Comparison of ENCODE assay signal across 8 cellular contexts in the genomic region with DNA sequence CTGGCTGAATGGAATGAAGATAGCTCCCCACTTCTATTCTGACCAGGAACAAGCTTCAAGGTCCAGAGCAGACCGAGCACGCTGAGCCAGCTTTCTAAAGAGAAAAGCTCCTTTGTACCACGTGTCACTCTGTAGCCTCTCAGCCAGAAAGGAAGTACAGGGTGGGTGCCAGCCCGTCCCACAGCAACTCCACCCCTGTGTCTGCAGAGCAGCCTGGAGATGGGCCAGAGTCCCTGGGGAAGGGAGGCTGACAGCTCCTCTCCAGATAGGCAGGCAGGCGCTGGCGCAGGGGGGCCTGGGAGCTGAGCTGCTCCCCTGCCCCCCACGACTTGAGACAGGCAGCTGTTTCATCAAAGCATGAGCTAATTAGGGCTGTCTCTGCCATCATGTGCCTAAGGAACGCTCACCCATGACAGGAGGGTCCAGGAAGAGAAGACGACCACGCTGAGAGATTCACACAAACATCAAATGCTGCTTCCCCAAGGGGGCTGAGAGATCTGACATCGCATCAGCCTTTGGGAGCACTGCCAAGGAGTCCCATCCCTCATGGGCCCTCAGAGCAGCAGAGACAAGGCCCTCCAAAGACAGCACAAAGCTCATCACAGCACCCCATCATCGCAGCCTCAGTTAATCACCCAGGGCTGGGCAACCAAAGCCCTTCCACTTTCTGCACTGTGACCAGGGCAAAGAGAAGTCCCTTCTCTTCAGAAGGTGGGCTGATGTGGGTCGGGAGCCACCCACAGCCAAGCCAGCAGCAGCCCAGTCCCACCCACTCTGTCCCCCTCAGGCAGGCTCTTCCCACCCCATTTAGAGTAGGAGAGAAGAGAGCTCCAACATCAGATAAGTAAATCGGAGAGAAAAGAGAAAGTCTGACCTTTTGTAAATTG.
DNase-seq lines count a peak whose midpoint lies in the region; ATAC-seq and TF ChIP-seq lines count a peak whose summit lies in the region.

No MANE protein-coding gene starts in this region.

- no peak overlapping the region for H3K27ac Mint-ChIP-seq in activated B cell treated with CpG ODN at 0.5 μM for 24 hours

- POLR2A ChIA-PET in activated B cell treated with CpG ODN at 0.5 μM for 24 hours (lab: Charles Lee), result interaction anchor here (0.5 to 1.4 kb wide), 2 partner anchors 9 to 401 kb away, joined by 3 read pairs; no protein-coding TSS in a partner anchor

- H3K36me3 Mint-ChIP-seq in activated B cell treated with CpG ODN at 0.5 μM for 24 hours (ENCODE audit: low read depth), result peaks cover under 1% of the 10 kb centered on the region

- H3K27me3 Mint-ChIP-seq in activated B cell treated with CpG ODN at 0.5 μM for 24 hours, result no peaks in the 10 kb centered on the region

- CTCF ChIA-PET in activated B cell treated with CpG ODN at 0.5 μM for 24 hours (lab: Charles Lee), result no interaction called here

- H3K4me3 ChIP-seq in AG10803 (ENCODE audit: low read length), result no peak overlapping the region

- H3K9me3 Mint-ChIP-seq in activated B cell treated with CpG ODN at 0.5 μM for 24 hours, result no peaks in the 10 kb centered on the region

- ATAC-seq in GM18502 (IDR thresholded peaks at IDR 0.05; ENCODE audit: poor library complexity, unreplicated experiment), result peak; percentile 69
- peak; percentile 90 for ATAC-seq in activated B cell treated with CpG ODN at 0.5 μM for 24 hours (ENCODE audit: low read depth)

- DNase-seq in AG10803 (ENCODE audit: low read depth), result peak; percentile 73
- peak; percentile 76 for DNase-seq in NCI-H1436 (lab: John Stamatoyannopoulos, UW)
- no peak for DNase-seq in activated B cell treated with CpG ODN at 0.5 μM for 24 hours
- DNase-seq in glomerular visceral epithelial cell (ENCODE audit: extremely low spot score), result peak; percentile 60
- DNase-seq in occipital lobe (lab: John Stamatoyannopoulos, UW), result peak; percentile 88
- no peak for DNase-seq in cerebellar nuclear complex (lab: John Stamatoyannopoulos, UW)
- DNase-seq in NCI-H1105 treated with DMSO at 0.1 percent for 48 hours (lab: John Stamatoyannopoulos, UW), result no peak

- intact Hi-C loops in activated B cell treated with CpG ODN at 0.5 μM for 24 hours (cut with micrococcal nuclease), result no loop called here

- H3K4me3 Mint-ChIP-seq in activated B cell treated with CpG ODN at 0.5 μM for 24 hours, result peak overlapping the region; percentile 59

- H3K4me1 Mint-ChIP-seq in activated B cell treated with CpG ODN at 0.5 μM for 24 hours, result peaks cover 15% of the 10 kb centered on the region

- TF ChIP-seq CTCF in AG10803 (conservative IDR thresholded peaks at IDR 0.05; ENCODE audit: low read length), result no peak
- TF ChIP-seq CTCF in activated B cell treated with CpG ODN at 0.5 μM for 24 hours (IDR thresholded peaks at IDR 0.05), result no peak

Comparison
In these comparisons a context has a peak if more than half of its experiments do, and no peak if none do; other contexts are left out.
1. DNase-seq: peak in AG10803 (single experiment), NCI-H1436 (single experiment), glomerular visceral epithelial cell (single experiment) and occipital lobe (single experiment); none in activated B cell treated with CpG ODN at 0.5 μM for 24 hours (single experiment), cerebellar nuclear complex (0 of 2) and NCI-H1105 treated with DMSO at 0.1 percent for 48 hours (single experiment).